10 cellular contexts compared by ENCODE assay signal in genomic region chr2:177396630-177397460, GRCh38. TPM values are rescaled to one million over a fixed set of nuclear protein-coding genes. Genes with fewer than 3 reads are reported as not detected.
A peak's percentile ranks its signal among the peaks of the same experiment; 100 is the strongest.
DNase-seq lines count a peak whose midpoint lies in the region; ATAC-seq and TF ChIP-seq lines count a peak whose summit lies in the region.
"Had no signal": no experiment of that assay in that cellular context is flagged by ENCODE, and none has a peak within 500 bp of the region (broad histone marks: within the 10 kb centered on the region; RNA-seq: fewer than 3 reads in every experiment).

No MANE protein-coding gene starts in this region.

- in situ Hi-C loops in GM13976 (cut with MboI; ENCODE audit: low sequenced_read_pairs, unreplicated experiment): no loop called here

- CTCF ChIA-PET in GM10248 (lab: Yijun Ruan, JAX): interaction anchor here (1.0 kb wide), 1 partner anchor 63 kb away, joined by 3 read pairs; no protein-coding TSS in a partner anchor

- no peak overlapping the region for H3K27ac ChIP-seq in SJCRH30

- no peaks in the 10 kb centered on the region; the same call in none of the 2 replicates for H3K36me3 ChIP-seq in SJCRH30

- peaks cover 10% of the 10 kb centered on the region for H3K4me1 ChIP-seq in SJCRH30

- no peaks in the 10 kb centered on the region for H3K9me3 ChIP-seq in SJCRH30 (replicated peaks)

- no peak for ATAC-seq in HG02588 (IDR thresholded peaks at IDR 0.05; ENCODE audit: unreplicated experiment)
- ATAC-seq: T-cell had no signal

- H3K4me3 ChIP-seq in SJCRH30: no peak overlapping the region
- no peak overlapping the region for H3K4me3 ChIP-seq in retinal pigment epithelial cell (ENCODE audit: low read length)

- TF ChIP-seq CTCF in retinal pigment epithelial cell (conservative IDR thresholded peaks at IDR 0.05; ENCODE audit: low read depth, low read length) (no peak), GM10248 (IDR thresholded peaks at IDR 0.05; ENCODE audit: control extremely low read depth, extremely low read depth, low read depth, missing control alignments) (no peak), GM13976 (IDR thresholded peaks at IDR 0.05; ENCODE audit: borderline replicate concordance, control extremely low read depth, extremely low read depth, insufficient read depth, missing control alignments) (no peak)

- POLR2A ChIA-PET in GM10248 (lab: Yijun Ruan, JAX): interaction anchor here (0.6 kb wide), 1 partner anchor 1442 kb away, joined by 4 read pairs; no protein-coding TSS in a partner anchor

- DNase-seq in GM04504 (ENCODE audit: low read depth) (peak; percentile 26), SJCRH30 (peak; percentile 23 to 26), fibroblast of gingiva (ENCODE audit: low read depth) (peak; percentile 69), retinal pigment epithelial cell (ENCODE audit: low read depth) (peak; percentile 57), GM10248 (ENCODE audit: extremely low spot score) (no peak), GM13976 (ENCODE audit: low spot score) (no peak)
- DNase-seq in NK-92 treated with Interleukin-12 subunit alpha and Interleukin-12 subunit beta, amount 100 ng/mL, for 24 hours (lab: John Stamatoyannopoulos, UW): no peak
- DNase-seq: activated naive CD4-positive, alpha-beta T cell treated with Interleukin-2 at 50 U/mL for 16 hours; T-cell had no signal

- H3K27me3 ChIP-seq in SJCRH30: no peaks in the 10 kb centered on the region

RNA-seq across cellular contexts. Expression of gene AGPS, which starts 4.3 kb away (rescaled TPM):
- total RNA-seq in SJCRH30 (2014; rRNA removed; shearing (Covaris generic)): 56.4 and 66.7 TPM in 2 replicates

Comparison
In these comparisons a context has a peak if more than half of its experiments do, and no peak if none do; other contexts are left out.
1. DNase-seq: peak in GM04504 (single experiment), SJCRH30 (2 of 2), fibroblast of gingiva (single experiment) and retinal pigment epithelial cell (single experiment); none in GM10248 (single experiment), NK-92 treated with Interleukin-12 subunit alpha and Interleukin-12 subunit beta, amount 100 ng/mL, for 24 hours (single experiment) and GM13976 (single experiment).